In the genomic region with DNA sequence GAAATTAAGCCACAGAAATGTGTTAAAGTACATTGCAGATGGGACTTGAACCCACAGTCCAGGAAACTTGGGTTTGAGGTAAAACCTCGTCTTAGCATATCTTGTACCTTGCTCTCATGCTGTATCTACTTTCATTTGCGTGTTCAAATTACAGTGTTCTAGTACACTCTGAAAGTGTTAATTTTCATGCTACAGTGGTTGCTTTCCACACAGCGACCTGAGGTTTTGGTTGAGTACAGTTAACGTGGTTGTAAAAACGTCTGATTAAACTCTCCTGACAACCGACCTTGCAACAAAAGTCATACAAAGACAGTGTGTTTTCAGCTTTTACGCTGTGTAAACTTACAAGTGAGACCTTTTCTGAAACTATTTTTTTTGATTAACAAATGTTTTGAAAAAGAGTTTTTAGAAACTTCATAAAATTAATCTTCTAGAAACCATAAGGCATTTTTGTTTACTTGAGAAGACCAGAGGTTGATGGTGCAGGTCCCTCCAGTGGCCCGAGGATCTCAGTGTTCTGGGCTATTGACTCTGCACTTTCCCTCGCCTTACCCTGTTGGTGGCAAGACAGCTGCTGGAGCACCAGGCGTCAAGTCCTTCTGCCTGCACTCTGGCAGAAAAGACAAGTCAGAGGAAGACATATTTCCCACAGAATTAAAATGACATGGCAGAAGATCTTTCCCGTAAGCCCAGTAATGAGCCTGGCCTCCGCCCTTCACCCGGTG, we compare ENCODE assay signal across 28 cellular contexts.
"Had no signal": no experiment of that assay in that cellular context is flagged by ENCODE, and none has a peak within 500 bp of the region (broad histone marks: within the 10 kb centered on the region; RNA-seq: fewer than 3 reads in every experiment).

No MANE protein-coding gene starts in this region.

- H3K4me3 Mint-ChIP-seq: activated CD4-positive, alpha-beta T cell treated with anti-CD3 and anti-CD28 coated beads for 36 hours; activated naive CD4-positive, alpha-beta T cell treated with anti-CD3 and anti-CD28 coated beads for 36 hours; activated naive CD8-positive, alpha-beta T cell treated with anti-CD3 and anti-CD28 coated beads for 36 hours; activated T-cell treated with anti-CD3 and anti-CD28 coated beads, Interleukin-2, amount 50 U/mL, for 72 hours; endodermal cell; T-helper 2 cell treated with Interferon-gamma antibody and Interleukin-4, amounts not matched to agents 5 μg/mL and 100 μg/mL, for 36 hours had no signal

- H3K9me3 ChIP-seq: adrenal gland, body of pancreas, colonic mucosa, gastrocnemius medialis, left lung, lower lobe of right lung, ovary, right lobe of liver, thoracic aorta, upper lobe of left lung had no signal

- H3K27ac ChIP-seq: adrenal gland, body of pancreas, colonic mucosa, epithelial cell of prostate, gastrocnemius medialis, left lung, lower lobe of right lung, ovary, right lobe of liver, thoracic aorta, upper lobe of left lung had no signal

- H3K9me3 Mint-ChIP-seq: activated naive CD4-positive, alpha-beta T cell treated with anti-CD3 and anti-CD28 coated beads for 36 hours; activated naive CD8-positive, alpha-beta T cell treated with anti-CD3 and anti-CD28 coated beads for 36 hours; activated T-cell treated with anti-CD3 and anti-CD28 coated beads, Interleukin-2, amount 50 U/mL, for 72 hours; T-helper 2 cell treated with Interferon-gamma antibody and Interleukin-4, amounts not matched to agents 5 μg/mL and 100 μg/mL, for 36 hours had no signal

- ATAC-seq: activated CD4-positive, alpha-beta T cell treated with anti-CD3 and anti-CD28 coated beads for 36 hours; activated T-cell treated with anti-CD3 and anti-CD28 coated beads, Interleukin-2, amount 50 U/mL, for 72 hours; body of pancreas; gastrocnemius medialis; left lung; lower lobe of right lung; stimulated activated naive CD8-positive, alpha-beta T cell treated with anti-CD3 and anti-CD28 coated beads, Interleukin-15, Interleukin-2, amounts not matched to agents 100 U/mL and 50 U/mL, for 24 hours had no signal

- H3K36me3 ChIP-seq: adrenal gland, colonic mucosa, gastrocnemius medialis, left lung, lower lobe of right lung, ovary, right lobe of liver, thoracic aorta, upper lobe of left lung had no signal

- H3K4me1 Mint-ChIP-seq: activated CD4-positive, alpha-beta T cell treated with anti-CD3 and anti-CD28 coated beads for 36 hours; activated naive CD8-positive, alpha-beta T cell treated with anti-CD3 and anti-CD28 coated beads for 36 hours; endodermal cell had no signal

- H3K36me3 Mint-ChIP-seq: activated naive CD8-positive, alpha-beta T cell treated with anti-CD3 and anti-CD28 coated beads for 36 hours had no signal

- H3K27me3 ChIP-seq: adrenal gland, body of pancreas, colonic mucosa, gastrocnemius medialis, left lung, ovary, right lobe of liver, upper lobe of left lung had no signal

- H3K4me3 ChIP-seq: adrenal gland, body of pancreas, colonic mucosa, gastrocnemius medialis, left lung, lower lobe of right lung, ovary, right lobe of liver, thoracic aorta, upper lobe of left lung had no signal

- H3K4me1 ChIP-seq: adrenal gland, body of pancreas, colonic mucosa, left lung, lower lobe of right lung, right lobe of liver, upper lobe of left lung had no signal

- DNase-seq: activated CD4-positive, alpha-beta T cell treated with anti-CD3 and anti-CD28 coated beads for 36 hours; activated CD4-positive, CD25-positive, alpha-beta regulatory T cell; activated effector memory CD4-positive, alpha-beta T cell treated with Interleukin-2 at 50 U/mL for 16 hours; activated naive CD4-positive, alpha-beta T cell treated with anti-CD3 and anti-CD28 coated beads for 36 hours; activated naive CD8-positive, alpha-beta T cell treated with anti-CD3 and anti-CD28 coated beads for 36 hours; activated T-cell treated with anti-CD3 and anti-CD28 coated beads for 4 hours; activated T-cell treated with anti-CD3 and anti-CD28 coated beads, Interleukin-2, amount 50 U/mL, for 72 hours; adrenal gland; aorta; body of pancreas; cerebellar nuclear complex; gastrocnemius medialis; hippocampal formation; left lung; lower lobe of right lung; mesenchymal stem cell; ovary; right lobe of liver; stimulated activated CD4-positive, alpha-beta T cell treated with anti-CD3 and anti-CD28 coated beads, Interleukin-2, amount 100 ng/mL, for 48 hours; stimulated activated naive CD8-positive, alpha-beta T cell treated with anti-CD3 and anti-CD28 coated beads, Interleukin-15, Interleukin-2, amounts not matched to agents 100 U/mL and 50 U/mL, for 24 hours; T-helper 1 cell; upper lobe of left lung had no signal

- H3K27ac Mint-ChIP-seq: activated CD4-positive, alpha-beta T cell treated with anti-CD3 and anti-CD28 coated beads for 36 hours; activated naive CD4-positive, alpha-beta T cell treated with anti-CD3 and anti-CD28 coated beads for 36 hours; activated naive CD8-positive, alpha-beta T cell treated with anti-CD3 and anti-CD28 coated beads for 36 hours; activated T-cell treated with anti-CD3 and anti-CD28 coated beads, Interleukin-2, amount 50 U/mL, for 72 hours; endodermal cell; T-helper 2 cell treated with Interferon-gamma antibody and Interleukin-4, amounts not matched to agents 5 μg/mL and 100 μg/mL, for 36 hours had no signal

- H3K27me3 Mint-ChIP-seq: activated CD4-positive, alpha-beta T cell treated with anti-CD3 and anti-CD28 coated beads for 36 hours; progenitor cell of endocrine pancreas had no signal
